Comparison of ENCODE assay signal across 19 cellular contexts in the genomic region with DNA sequence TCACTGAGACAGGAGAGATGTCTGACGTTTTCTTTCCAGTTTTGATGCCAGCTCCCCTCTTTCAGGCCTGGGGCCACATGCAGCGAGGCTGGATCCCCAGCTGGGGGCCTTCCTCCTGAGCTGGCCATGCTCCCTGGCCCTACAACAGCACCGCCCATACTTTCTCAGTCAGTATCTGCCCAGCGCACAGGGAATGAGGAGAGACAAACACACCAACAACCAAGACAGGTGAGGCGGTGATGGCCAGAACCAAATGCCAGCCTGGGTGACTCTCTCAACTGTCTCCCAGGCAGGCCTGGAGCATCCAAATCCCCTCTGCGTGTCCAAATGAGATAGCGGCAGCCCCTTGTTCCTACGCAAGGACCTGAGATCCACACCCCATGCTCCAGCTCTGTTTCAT.
"Had no signal": no experiment of that assay in that cellular context is flagged by ENCODE, and none has a peak within 500 bp of the region (broad histone marks: within the 10 kb centered on the region; RNA-seq: fewer than 3 reads in every experiment).

No MANE protein-coding gene starts in this region.

- H2AFZ ChIP-seq: parathyroid adenoma had no signal

- DNase-seq: activated CD4-positive, alpha-beta memory T cell treated with anti-CD3 and anti-CD28 coated beads for 36 hours; activated CD4-positive, alpha-beta T cell treated with anti-CD3 and anti-CD28 coated beads for 1 hour; activated effector memory CD4-positive, alpha-beta T cell treated with Interleukin-2 at 50 U/mL for 16 hours; activated naive CD4-positive, alpha-beta T cell treated with anti-CD3 and anti-CD28 coated beads, Interleukin-2, amount 50 U/mL, for 16 hours; activated T-cell treated with anti-CD3 and anti-CD28 coated beads, Interleukin-2, amount 50 U/mL, for 4 hours; body of pancreas; caudate nucleus; foreskin keratinocyte; immature natural killer cell; retina; stimulated activated CD4-positive, alpha-beta T cell treated with anti-CD3 and anti-CD28 coated beads, Interleukin-15, amount 100 ng/mL, for 24 hours; stimulated activated CD4-positive, alpha-beta T cell treated with anti-CD3 and anti-CD28 coated beads, Interleukin-4, amount 100 ng/mL, for 1 hour; stimulated activated naive CD4-positive, alpha-beta T cell; T-cell; T1000; upper lobe of left lung had no signal

- H3K4me3 ChIP-seq: body of pancreas, suprapubic skin, upper lobe of left lung had no signal

- H3K4me1 ChIP-seq: foreskin keratinocyte had no signal

- H3K27ac Mint-ChIP-seq: activated CD4-positive, alpha-beta memory T cell treated with anti-CD3 and anti-CD28 coated beads for 36 hours; immature natural killer cell; T-cell had no signal

- H3K9me3 Mint-ChIP-seq: activated CD4-positive, alpha-beta memory T cell treated with anti-CD3 and anti-CD28 coated beads for 36 hours; activated T-cell treated with anti-CD3 and anti-CD28 coated beads, Interleukin-2, amount 50 U/mL, for 4 hours; immature natural killer cell; T-cell had no signal

- H3K27ac ChIP-seq: body of pancreas, foreskin keratinocyte, parathyroid adenoma, suprapubic skin, upper lobe of left lung, VCaP had no signal

- H3K27me3 ChIP-seq: body of pancreas, suprapubic skin, upper lobe of left lung had no signal

- H3K4me3 Mint-ChIP-seq: activated CD4-positive, alpha-beta memory T cell treated with anti-CD3 and anti-CD28 coated beads for 36 hours; activated T-cell treated with anti-CD3 and anti-CD28 coated beads, Interleukin-2, amount 50 U/mL, for 4 hours; T-cell had no signal

- H3K36me3 Mint-ChIP-seq: activated CD4-positive, alpha-beta memory T cell treated with anti-CD3 and anti-CD28 coated beads for 36 hours; immature natural killer cell; T-cell had no signal

- H3K9ac ChIP-seq: parathyroid adenoma had no signal

- H3K36me3 ChIP-seq: suprapubic skin, upper lobe of left lung had no signal

- H3K9me3 ChIP-seq: body of pancreas, suprapubic skin, upper lobe of left lung had no signal
